26 cellular contexts compared by ENCODE assay signal in genomic region chr9:37107701-37108100, GRCh38. TPM values are rescaled to one million over a fixed set of nuclear protein-coding genes. Genes with fewer than 3 reads are reported as not detected.
A peak's percentile ranks its signal among the peaks of the same experiment; 100 is the strongest.
DNase-seq lines count a peak whose midpoint lies in the region; ATAC-seq, FAIRE-seq and TF ChIP-seq lines count a peak whose summit lies in the region.
"Had no signal": no experiment of that assay in that cellular context is flagged by ENCODE, and none has a peak within 500 bp of the region (broad histone marks: within the 10 kb centered on the region; RNA-seq: fewer than 3 reads in every experiment).

No MANE protein-coding gene starts in this region.

- peaks cover 24% of the 10 kb centered on the region for H3K4me1 Mint-ChIP-seq in activated CD4-positive, alpha-beta memory T cell treated with anti-CD3 and anti-CD28 coated beads, Interleukin-2, amount 10 ng/mL, durations not matched to agents 7 days and 5 days
- H3K4me1 Mint-ChIP-seq in activated CD4-positive, alpha-beta memory T cell treated with anti-CD3 and anti-CD28 coated beads for 36 hours (ENCODE audit: low read depth) = peaks cover 23% of the 10 kb centered on the region
- H3K4me1 Mint-ChIP-seq in activated B cell treated with CpG ODN at 0.5 μM for 24 hours = peaks cover 30% of the 10 kb centered on the region
- H3K4me1 Mint-ChIP-seq in naive thymus-derived CD8-positive, alpha-beta T cell = peaks cover 11 to 25% (median 19%) of the 10 kb centered on the region in 4 donors
- H3K4me1 Mint-ChIP-seq: brain had no signal

- H3K27me3 ChIP-seq in esophagus muscularis mucosa = peaks cover 0 to 15% (median 0%) of the 10 kb centered on the region in 4 donors
- H3K27me3 ChIP-seq: MG63, uterus had no signal

- H3K4me1 ChIP-seq in esophagus muscularis mucosa = no peaks in the 10 kb centered on the region
- H3K4me1 ChIP-seq: left lung, uterus had no signal

- TF ChIP-seq CTCF in activated B cell treated with CpG ODN at 0.5 μM for 24 hours (IDR thresholded peaks at IDR 0.05) (no peak), esophagus muscularis mucosa (IDR thresholded peaks at IDR 0.05) (no peak)

- DNase-seq in activated CD4-positive, alpha-beta memory T cell treated with anti-CD3 and anti-CD28 coated beads, Interleukin-2, amount 10 ng/mL, durations not matched to agents 7 days and 5 days = peak; percentile 23
- DNase-seq in activated CD4-positive, alpha-beta memory T cell treated with anti-CD3 and anti-CD28 coated beads for 36 hours = no peak
- DNase-seq in GM12892 (ENCODE audit: insufficient read length) (no peak), activated B cell treated with CpG ODN at 0.5 μM for 24 hours (no peak), esophagus muscularis mucosa (ENCODE audit: extremely low spot score) (no peak), HT-29 (ENCODE audit: low spot score) (no peak)
- no peak for DNase-seq in naive thymus-derived CD8-positive, alpha-beta T cell
- DNase-seq: activated CD4-positive, alpha-beta T cell treated with anti-CD3 and anti-CD28 coated beads for 1 hour; AML-193; COR-L47; DMS53; left lung; MG63; NCI-H2081 treated with DMSO at 0.1 percent for 48 hours; NCI-H345; NCI-H748 treated with DMSO at 0.1 percent for 48 hours; stimulated activated CD4-positive, alpha-beta T cell treated with anti-CD3 and anti-CD28 coated beads, Interleukin-15, amount 100 ng/mL, for 24 hours; stimulated activated naive CD8-positive, alpha-beta T cell treated with anti-CD3 and anti-CD28 coated beads, Interleukin-15, Interleukin-2, amounts not matched to agents 100 U/mL and 50 U/mL, for 24 hours; uterus had no signal

- H3K9me3 Mint-ChIP-seq in activated CD4-positive, alpha-beta memory T cell treated with anti-CD3 and anti-CD28 coated beads, Interleukin-2, amount 10 ng/mL, durations not matched to agents 7 days and 5 days = peaks cover 2% of the 10 kb centered on the region
- H3K9me3 Mint-ChIP-seq in activated CD4-positive, alpha-beta memory T cell treated with anti-CD3 and anti-CD28 coated beads for 36 hours = peaks cover 4% of the 10 kb centered on the region
- H3K9me3 Mint-ChIP-seq in activated B cell treated with CpG ODN at 0.5 μM for 24 hours = no peaks in the 10 kb centered on the region
- H3K9me3 Mint-ChIP-seq in naive thymus-derived CD8-positive, alpha-beta T cell = peaks cover 0 to 6% (median 4%) of the 10 kb centered on the region in 9 donors
- H3K9me3 Mint-ChIP-seq: activated T-helper 2 cell treated with anti-CD3 and anti-CD28 coated beads, Interferon-gamma antibody, Interleukin-2, Interleukin-4, amounts not matched to agents 10 μg/mL and 5 μg/mL and 100 μg/mL, durations not matched to agents 14 hours and 24 hours and 36 hours had no signal

- no peaks in the 10 kb centered on the region for H3K36me3 ChIP-seq in esophagus muscularis mucosa
- H3K36me3 ChIP-seq: left lung, MG63, thoracic aorta, uterus had no signal

- TF ChIP-seq EP300 in esophagus muscularis mucosa (IDR thresholded peaks at IDR 0.05) = no peak

- FAIRE-seq in GM12892 (lab: Jason Lieb, UNC) = peak; percentile 82
- FAIRE-seq: A204.1, H54, islet of Langerhans had no signal

- peaks cover 7% of the 10 kb centered on the region for H3K27me3 Mint-ChIP-seq in activated CD4-positive, alpha-beta memory T cell treated with anti-CD3 and anti-CD28 coated beads, Interleukin-2, amount 10 ng/mL, durations not matched to agents 7 days and 5 days
- no peaks in the 10 kb centered on the region for H3K27me3 Mint-ChIP-seq in activated CD4-positive, alpha-beta memory T cell treated with anti-CD3 and anti-CD28 coated beads for 36 hours
- no peaks in the 10 kb centered on the region for H3K27me3 Mint-ChIP-seq in activated B cell treated with CpG ODN at 0.5 μM for 24 hours
- H3K27me3 Mint-ChIP-seq in naive thymus-derived CD8-positive, alpha-beta T cell = peaks cover 2 to 16% (median 4%) of the 10 kb centered on the region in 5 donors

- intact Hi-C loops in activated CD4-positive, alpha-beta memory T cell treated with anti-CD3 and anti-CD28 coated beads for 36 hours (cut with micrococcal nuclease) = no loop called here
- intact Hi-C loops in activated B cell treated with CpG ODN at 0.5 μM for 24 hours (cut with micrococcal nuclease) = no loop called here
- intact Hi-C loops in esophagus muscularis mucosa (cut with DNase I) = no loop called here

- no peak overlapping the region for H3K27ac ChIP-seq in esophagus muscularis mucosa (replicated peaks in 1 of 4)
- H3K27ac ChIP-seq: left lung, thoracic aorta, uterus had no signal

- CTCF ChIA-PET in activated CD4-positive, alpha-beta memory T cell treated with anti-CD3 and anti-CD28 coated beads, Interleukin-2, amount 10 ng/mL, durations not matched to agents 7 days and 5 days (lab: Charles Lee) = no interaction called here
- CTCF ChIA-PET in activated CD4-positive, alpha-beta memory T cell treated with anti-CD3 and anti-CD28 coated beads for 36 hours (lab: Charles Lee) = no interaction called here
- CTCF ChIA-PET in activated B cell treated with CpG ODN at 0.5 μM for 24 hours (lab: Charles Lee) = no interaction called here

- peak overlapping the region; percentile 49 for H3K27ac Mint-ChIP-seq in activated CD4-positive, alpha-beta memory T cell treated with anti-CD3 and anti-CD28 coated beads, Interleukin-2, amount 10 ng/mL, durations not matched to agents 7 days and 5 days
- no peak overlapping the region for H3K27ac Mint-ChIP-seq in activated CD4-positive, alpha-beta memory T cell treated with anti-CD3 and anti-CD28 coated beads for 36 hours
- no peak overlapping the region for H3K27ac Mint-ChIP-seq in activated B cell treated with CpG ODN at 0.5 μM for 24 hours
- H3K27ac Mint-ChIP-seq in naive thymus-derived CD8-positive, alpha-beta T cell = peak overlapping the region; percentile 44 to 86 (median 66)
- H3K27ac Mint-ChIP-seq: activated T-helper 2 cell treated with anti-CD3 and anti-CD28 coated beads, Interferon-gamma antibody, Interleukin-2, Interleukin-4, amounts not matched to agents 10 μg/mL and 5 μg/mL and 100 μg/mL, durations not matched to agents 14 hours and 24 hours and 36 hours; brain had no signal

- H3K9me3 ChIP-seq in esophagus muscularis mucosa = peaks cover 0 to 7% (median 0%) of the 10 kb centered on the region in 4 donors
- H3K9me3 ChIP-seq: left lung, MG63, uterus had no signal

- TF ChIP-seq POLR2A in GM12892 (IDR thresholded peaks at IDR 0.05; ENCODE audit: low read depth, low read length) (no peak), esophagus muscularis mucosa (IDR thresholded peaks at IDR 0.05; ENCODE audit: low read depth) (no peak)

- H3K36me3 Mint-ChIP-seq in activated CD4-positive, alpha-beta memory T cell treated with anti-CD3 and anti-CD28 coated beads, Interleukin-2, amount 10 ng/mL, durations not matched to agents 7 days and 5 days (ENCODE audit: low read depth) = no peaks in the 10 kb centered on the region
- peaks cover 3% of the 10 kb centered on the region for H3K36me3 Mint-ChIP-seq in activated CD4-positive, alpha-beta memory T cell treated with anti-CD3 and anti-CD28 coated beads for 36 hours
- H3K36me3 Mint-ChIP-seq in activated B cell treated with CpG ODN at 0.5 μM for 24 hours (ENCODE audit: low read depth) = no peaks in the 10 kb centered on the region
- H3K36me3 Mint-ChIP-seq in naive thymus-derived CD8-positive, alpha-beta T cell = peaks cover 0 to 8% (median 0%) of the 10 kb centered on the region in 3 donors
- H3K36me3 Mint-ChIP-seq: brain had no signal

- no peak for ATAC-seq in activated B cell treated with CpG ODN at 0.5 μM for 24 hours (ENCODE audit: low read depth)
- ATAC-seq in naive thymus-derived CD8-positive, alpha-beta T cell = peak; percentile 44 to 65
- no peak for ATAC-seq in GM19351 (IDR thresholded peaks at IDR 0.05; ENCODE audit: unreplicated experiment)
- ATAC-seq: left lung; stimulated activated naive CD8-positive, alpha-beta T cell treated with anti-CD3 and anti-CD28 coated beads, Interleukin-15, Interleukin-2, amounts not matched to agents 100 U/mL and 50 U/mL, for 24 hours had no signal

- 71% methylated on average over 3 of the region's 3 CpGs for WGBS in esophagus muscularis mucosa

- no peak overlapping the region for H3K4me3 ChIP-seq in esophagus muscularis mucosa
- H3K4me3 ChIP-seq: left lung, MG63, thoracic aorta, uterus had no signal

- H3K4me3 Mint-ChIP-seq in activated CD4-positive, alpha-beta memory T cell treated with anti-CD3 and anti-CD28 coated beads, Interleukin-2, amount 10 ng/mL, durations not matched to agents 7 days and 5 days = no peak overlapping the region
- no peak overlapping the region for H3K4me3 Mint-ChIP-seq in activated CD4-positive, alpha-beta memory T cell treated with anti-CD3 and anti-CD28 coated beads for 36 hours
- H3K4me3 Mint-ChIP-seq in activated B cell treated with CpG ODN at 0.5 μM for 24 hours = peak overlapping the region; percentile 17
- peak overlapping the region; percentile 17 to 85 (median 70) for H3K4me3 Mint-ChIP-seq in naive thymus-derived CD8-positive, alpha-beta T cell
- H3K4me3 Mint-ChIP-seq: brain had no signal

- POLR2A ChIA-PET in activated CD4-positive, alpha-beta memory T cell treated with anti-CD3 and anti-CD28 coated beads, Interleukin-2, amount 10 ng/mL, durations not matched to agents 7 days and 5 days (lab: Charles Lee) = interaction anchor here (1.2 to 1.6 kb wide), 2 partner anchors 10 to 13 kb away, joined by 4 to 14 read pairs; partner anchors contain the start of gene ZCCHC7
- POLR2A ChIA-PET in activated CD4-positive, alpha-beta memory T cell treated with anti-CD3 and anti-CD28 coated beads for 36 hours (lab: Charles Lee) = no interaction called here
- POLR2A ChIA-PET in activated B cell treated with CpG ODN at 0.5 μM for 24 hours (lab: Charles Lee) = interaction anchor here (0.6 kb wide), 1 partner anchor 198 kb away, joined by 3 read pairs; no protein-coding TSS in a partner anchor
- POLR2A ChIA-PET in naive thymus-derived CD8-positive, alpha-beta T cell (lab: Charles Lee) = no interaction called here

RNA-seq across cellular contexts. Expression of gene ZCCHC7, which starts 12.7 kb away (rescaled TPM):
- total RNA-seq in activated CD4-positive, alpha-beta memory T cell treated with anti-CD3 and anti-CD28 coated beads, Interleukin-2, amount 10 ng/mL, durations not matched to agents 7 days and 5 days = 10 to 100 TPM; 20.9 to 21.9 TPM
- 10 to 100 TPM; 26.8 to 28.1 TPM for total RNA-seq in activated CD4-positive, alpha-beta memory T cell treated with anti-CD3 and anti-CD28 coated beads for 36 hours
- 60.8 TPM for polyA plus RNA-seq in GM12892 (2012; ENCODE audit: missing spikeins)
- total RNA-seq in activated B cell treated with CpG ODN at 0.5 μM for 24 hours (70.3 and 70.8 TPM in 2 replicates), esophagus muscularis mucosa (10 to 100 TPM; 12.1 to 19.1 (median 15.6) TPM)
- 10 to 100 TPM; 51.2 to 56.0 TPM for total RNA-seq in naive thymus-derived CD8-positive, alpha-beta T cell
- polyA plus RNA-seq in naive thymus-derived CD8-positive, alpha-beta T cell = 10 to 100 TPM; 27.2 to 40.2 (median 38.1) TPM
- total RNA-seq in HT-29 (2014; rRNA removed; shearing (Covaris generic)) = 2.7 and 4.6 TPM in 2 replicates

Comparison
In these comparisons a context has a peak if more than half of its experiments do, and no peak if none do; other contexts are left out.
1. H3K27ac Mint-ChIP-seq: peak in activated CD4-positive, alpha-beta memory T cell treated with anti-CD3 and anti-CD28 coated beads, Interleukin-2, amount 10 ng/mL, durations not matched to agents 7 days and 5 days (single experiment) and naive thymus-derived CD8-positive, alpha-beta T cell (10 of 10); none in activated CD4-positive, alpha-beta memory T cell treated with anti-CD3 and anti-CD28 coated beads for 36 hours (single experiment) and activated B cell treated with CpG ODN at 0.5 μM for 24 hours (single experiment).
2. POLR2A ChIA-PET loops: an anchor here in activated CD4-positive, alpha-beta memory T cell treated with anti-CD3 and anti-CD28 coated beads, Interleukin-2, amount 10 ng/mL, durations not matched to agents 7 days and 5 days (1.2 to 1.6 kb wide) and activated B cell treated with CpG ODN at 0.5 μM for 24 hours (0.6 kb wide); none called in activated CD4-positive, alpha-beta memory T cell treated with anti-CD3 and anti-CD28 coated beads for 36 hours and naive thymus-derived CD8-positive, alpha-beta T cell.
3. H3K4me3 Mint-ChIP-seq: peak in activated B cell treated with CpG ODN at 0.5 μM for 24 hours (single experiment) and naive thymus-derived CD8-positive, alpha-beta T cell (10 of 10); none in activated CD4-positive, alpha-beta memory T cell treated with anti-CD3 and anti-CD28 coated beads, Interleukin-2, amount 10 ng/mL, durations not matched to agents 7 days and 5 days (single experiment) and activated CD4-positive, alpha-beta memory T cell treated with anti-CD3 and anti-CD28 coated beads for 36 hours (single experiment).
4. ATAC-seq: peak in naive thymus-derived CD8-positive, alpha-beta T cell (2 of 2); none in activated B cell treated with CpG ODN at 0.5 μM for 24 hours (single experiment) and GM19351 (single experiment).